ENCODE assay signal across 1 cellular context in the genomic region with DNA sequence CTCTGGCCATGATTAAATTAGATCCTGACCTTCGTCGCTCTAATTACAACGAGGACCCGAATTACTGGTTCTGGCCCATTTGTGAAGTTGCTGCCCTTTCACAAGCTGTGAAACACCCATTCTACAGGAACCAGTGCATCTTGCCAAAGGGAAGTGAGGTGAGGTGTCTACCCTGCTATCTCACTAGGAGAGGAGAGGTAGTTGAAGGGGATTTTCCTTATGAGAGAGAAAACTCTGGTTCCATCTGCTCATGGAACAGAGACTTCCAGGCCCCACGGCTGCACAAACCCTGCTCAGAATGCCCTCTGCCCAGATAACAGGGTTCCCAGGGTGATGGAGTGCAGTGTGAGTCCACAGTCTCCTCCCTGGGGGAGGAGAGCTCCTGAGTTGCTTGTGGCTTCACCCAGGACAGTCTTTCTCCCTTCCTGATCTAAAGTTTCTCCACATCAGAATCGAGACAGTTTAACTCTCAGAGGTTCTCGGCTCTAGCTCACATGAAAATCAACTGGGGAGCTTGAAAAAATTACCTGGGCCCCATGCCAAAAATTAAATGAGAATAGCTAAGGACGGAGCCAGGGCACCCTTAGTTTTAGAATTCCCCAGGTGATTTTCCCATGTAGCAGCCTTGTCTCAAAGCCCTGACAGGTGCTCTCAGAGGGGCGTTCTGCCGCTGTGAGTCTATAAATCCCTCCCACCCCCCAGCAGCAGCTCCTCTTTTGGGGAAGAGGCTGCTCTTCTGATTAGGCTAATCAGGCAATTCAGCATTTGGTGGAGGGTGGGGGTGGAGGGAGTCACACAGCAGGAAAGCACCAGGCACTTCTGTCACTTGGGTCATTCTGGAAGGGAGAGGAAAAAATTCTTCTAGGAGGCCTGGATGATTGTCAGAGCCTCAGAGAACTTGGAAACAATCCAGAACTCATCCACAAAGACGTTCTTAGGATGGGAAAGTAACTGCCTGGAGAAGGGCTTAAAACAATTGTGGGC.
TF ChIP-seq lines count a peak whose summit lies in the region.

No MANE protein-coding gene starts in this region.

TF ChIP-seq in H1, 55 proteins besides CTCF, POLR2A, EP300 and RAD21:
- no peak for TF ChIP-seq ASH2L (IDR thresholded peaks at IDR 0.05; ENCODE audit: low read length)
- no peak for TF ChIP-seq POU5F1 (IDR thresholded peaks at IDR 0.05; ENCODE audit: low read depth, low read length)
- no peak for TF ChIP-seq PHF8 (conservative IDR thresholded peaks at IDR 0.05; ENCODE audit: low read depth, low read length)
- TF ChIP-seq, protein P1, sequence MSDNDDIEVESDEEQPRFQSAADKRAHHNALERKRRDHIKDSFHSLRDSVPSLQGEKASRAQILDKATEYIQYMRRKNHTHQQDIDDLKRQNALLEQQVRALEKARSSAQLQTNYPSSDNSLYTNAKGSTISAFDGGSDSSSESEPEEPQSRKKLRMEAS (IDR thresholded peaks at IDR 0.05) = no peak
- no peak for TF ChIP-seq CHD2 (IDR thresholded peaks at IDR 0.05; ENCODE audit: low read length)
- TF ChIP-seq USF2 (IDR thresholded peaks at IDR 0.05; ENCODE audit: low read length) = no peak
- TF ChIP-seq JUND (IDR thresholded peaks at IDR 0.05; ENCODE audit: low read length) = no peak
- no peak for TF ChIP-seq NRF1 (IDR thresholded peaks at IDR 0.05; ENCODE audit: low read depth, low read length)
- no peak for TF ChIP-seq GTF2F1 (IDR thresholded peaks at IDR 0.05; ENCODE audit: borderline replicate concordance, low read depth, low read length)
- no peak for TF ChIP-seq POLR2AphosphoS5 (IDR thresholded peaks at IDR 0.05; ENCODE audit: low read depth, low read length)
- no peak for TF ChIP-seq E2F6 (IDR thresholded peaks at IDR 0.05)
- TF ChIP-seq RFX5 (IDR thresholded peaks at IDR 0.05; ENCODE audit: borderline replicate concordance, low read depth, low read length) = no peak
- no peak for TF ChIP-seq BCL11A (IDR thresholded peaks at IDR 0.05; ENCODE audit: low read depth in 2 of 2, low read length in 2 of 2)
- TF ChIP-seq TAF1 (IDR thresholded peaks at IDR 0.05; ENCODE audit: low read depth, low read length) = no peak
- no peak for TF ChIP-seq SP2 (IDR thresholded peaks at IDR 0.05; ENCODE audit: low read length)
- no peak for TF ChIP-seq CEBPB (IDR thresholded peaks at IDR 0.05; ENCODE audit: low read depth, low read length)
- no peak for TF ChIP-seq CTBP2 (IDR thresholded peaks at IDR 0.05; ENCODE audit: borderline replicate concordance, insufficient read depth, insufficient read length, low read length)
TF ChIP-seq in H1: peak in this region for 0.
